In the genomic region with DNA sequence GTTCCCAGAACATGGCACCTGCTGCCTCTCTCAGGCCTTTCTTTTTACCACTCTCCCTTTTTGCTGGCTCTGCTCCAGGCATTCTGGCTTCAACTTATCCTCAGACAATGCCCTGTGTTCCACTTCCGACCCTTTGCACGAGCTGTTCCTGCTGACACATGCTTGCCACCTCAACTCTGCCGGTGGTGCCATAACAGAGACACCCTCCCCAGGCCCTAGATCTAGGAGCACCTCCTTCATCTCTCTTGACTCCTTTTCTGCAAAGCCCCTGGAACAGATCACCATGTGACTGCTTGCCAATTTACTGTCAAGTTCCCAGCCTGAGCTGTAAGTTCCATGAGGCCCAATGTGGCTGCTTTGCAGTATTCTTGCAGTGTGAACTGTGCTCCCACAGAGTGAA, we compare ENCODE assay signal across 32 cellular contexts.
"Had no signal": no experiment of that assay in that cellular context is flagged by ENCODE, and none has a peak within 500 bp of the region (broad histone marks: within the 10 kb centered on the region; RNA-seq: fewer than 3 reads in every experiment).

No MANE protein-coding gene starts in this region.

- H3K27me3 ChIP-seq: brain microvascular endothelial cell, SJSA1 had no signal

- H3K9me3 ChIP-seq: SK-N-SH had no signal

- ATAC-seq: activated CD8-positive, alpha-beta T cell treated with anti-CD3 and anti-CD28 coated beads for 36 hours; activated T-cell treated with anti-CD3 and anti-CD28 coated beads, Interleukin-2, amount 50 U/mL, for 72 hours; activated T-helper 17 cell treated with anti-CD3 and anti-CD28 coated beads, Interleukin-2, amount 50 U/mL, for 72 hours had no signal

- DNase-seq: activated CD4-positive, alpha-beta T cell treated with anti-CD3 and anti-CD28 coated beads, Interleukin-2, amount 10 ng/mL, durations not matched to agents 24 days and 14 days; activated CD4-positive, alpha-beta T cell treated with anti-CD3 and anti-CD28 coated beads, Interleukin-2, amount 50 U/mL, for 4 hours; activated CD8-positive, alpha-beta T cell treated with anti-CD3 and anti-CD28 coated beads for 36 hours; activated effector memory CD4-positive, alpha-beta T cell treated with anti-CD3 and anti-CD28 coated beads, Interleukin-2, amount 50 U/mL, for 16 hours; activated naive CD4-positive, alpha-beta T cell; activated naive CD4-positive, alpha-beta T cell treated with anti-CD3 and anti-CD28 coated beads, Interleukin-2, amount 50 U/mL, for 16 hours; activated naive CD8-positive, alpha-beta T cell treated with anti-CD3 and anti-CD28 coated beads for 36 hours; activated T-cell treated with anti-CD3 and anti-CD28 coated beads, Interleukin-2, amount 50 U/mL, for 1 hour; activated T-cell treated with anti-CD3 and anti-CD28 coated beads, Interleukin-2, amount 50 U/mL, for 72 hours; amniotic stem cell; aorta; brain microvascular endothelial cell; Kasumi-1; KG1; MM.1S; MV-4-11; NCI-H1092; NCI-H1417 treated with DMSO at 0.1 percent for 48 hours; NCI-H1694; NCI-H1930; NCI-H2081 treated with DMSO at 0.1 percent for 48 hours; NCI-H226; NCI-H510A; NCI-H526; NCI-H82; NK-92 treated with Interleukin-12 subunit alpha and Interleukin-12 subunit beta, amount 100 ng/mL, for 24 hours; PC-9; SHP77 treated with DMSO at 0.1 percent for 48 hours; SK-N-SH had no signal

- H3K4me1 ChIP-seq: SJSA1 had no signal

- H3K4me2 ChIP-seq: PC-9, SK-N-SH had no signal

- H2AFZ ChIP-seq: PC-9 had no signal

- H3K4me3 ChIP-seq: cardiac muscle cell, PC-9, SJSA1 had no signal

- H3K27ac ChIP-seq: brain microvascular endothelial cell, cardiac muscle cell, PC-9, SJSA1 had no signal

- H3K36me3 ChIP-seq: brain microvascular endothelial cell, cardiac muscle cell, SJSA1 had no signal

- H3K9ac ChIP-seq: SK-N-SH had no signal
